8 cellular contexts compared by ENCODE assay signal in genomic region chr3:125052671-125053303, GRCh38. TPM values are rescaled to one million over a fixed set of nuclear protein-coding genes. Genes with fewer than 3 reads are reported as not detected.
DNase-seq lines count a peak whose midpoint lies in the region; FAIRE-seq and TF ChIP-seq lines count a peak whose summit lies in the region.

No MANE protein-coding gene starts in this region.

- H3K9me3 ChIP-seq in hepatocyte (ENCODE audit: low read depth): no peaks in the 10 kb centered on the region

- H3K27me3 Mint-ChIP-seq in activated CD4-positive, alpha-beta memory T cell treated with anti-CD3 and anti-CD28 coated beads for 36 hours: peaks cover 3% of the 10 kb centered on the region

- no peaks in the 10 kb centered on the region for H3K27me3 ChIP-seq in hepatocyte

- peak overlapping the region; percentile 75 for H3K27ac Mint-ChIP-seq in activated CD4-positive, alpha-beta memory T cell treated with anti-CD3 and anti-CD28 coated beads for 36 hours

- H3K9me3 Mint-ChIP-seq in activated CD4-positive, alpha-beta memory T cell treated with anti-CD3 and anti-CD28 coated beads for 36 hours: no peaks in the 10 kb centered on the region

- no peak for TF ChIP-seq CTCF in hepatocyte (IDR thresholded peaks at IDR 0.05; ENCODE audit: poor library complexity)

- no peak overlapping the region for H2AFZ ChIP-seq in hepatocyte

- H3K79me2 ChIP-seq in hepatocyte: peaks cover 44% of the 10 kb centered on the region

- no peaks in the 10 kb centered on the region for H3K36me3 ChIP-seq in hepatocyte (replicated peaks; ENCODE audit: insufficient read depth, low read depth)

- CTCF ChIA-PET in activated CD4-positive, alpha-beta memory T cell treated with anti-CD3 and anti-CD28 coated beads for 36 hours (lab: Charles Lee): interaction anchor here (0.6 to 2.3 kb wide), 8 partner anchors 9 to 439 kb away, joined by 3 to 8 read pairs (median 4); no protein-coding TSS in a partner anchor

- DNase-seq in A172 (ENCODE audit: low spot score) (peak; percentile 82), GM04503 (ENCODE audit: low read depth) (peak; percentile 95), hepatocyte (ENCODE audit: low spot score) (no peak), stromal cell of bone marrow (ENCODE audit: low read depth) (peak; percentile 68), CD1c-positive myeloid dendritic cell (ENCODE audit: extremely low spot score) (no peak), HTR-8/SVneo (ENCODE audit: insufficient read length, low spot score) (no peak), activated gamma-delta T cell (lab: John Stamatoyannopoulos, UW) (no peak)
- DNase-seq in activated CD4-positive, alpha-beta memory T cell treated with anti-CD3 and anti-CD28 coated beads for 36 hours: no peak

- peak overlapping the region; percentile 85 for H3K4me2 ChIP-seq in hepatocyte

- FAIRE-seq in HTR-8/SVneo (lab: Jason Lieb, UNC): no peak

- intact Hi-C loops in activated CD4-positive, alpha-beta memory T cell treated with anti-CD3 and anti-CD28 coated beads for 36 hours (cut with micrococcal nuclease): loop anchor here (1.0 to 10.0 kb wide), 5 partner anchors 17 to 182 kb away; no protein-coding TSS in a partner anchor

- H3K9me2 ChIP-seq in hepatocyte (replicated peaks; ENCODE audit: insufficient read depth): no peaks in the 10 kb centered on the region

- 50% methylated on average over 6 of the region's 6 CpGs for WGBS in hepatocyte (ENCODE audit: low lambda C conversion rate, missing lambda C conversion rate)

- peaks cover 50% of the 10 kb centered on the region for H3K4me1 Mint-ChIP-seq in activated CD4-positive, alpha-beta memory T cell treated with anti-CD3 and anti-CD28 coated beads for 36 hours (ENCODE audit: low read depth)

- POLR2A ChIA-PET in activated CD4-positive, alpha-beta memory T cell treated with anti-CD3 and anti-CD28 coated beads for 36 hours (lab: Charles Lee): interaction anchor here (1.0 kb wide), 1 partner anchor 53 kb away, joined by 4 read pairs; no protein-coding TSS in a partner anchor

- peak overlapping the region; percentile 57 for H3K27ac ChIP-seq in hepatocyte

- no peak overlapping the region for H3K4me3 ChIP-seq in hepatocyte

- H4K20me1 ChIP-seq in hepatocyte (ENCODE audit: insufficient read depth, poor library complexity, severe bottlenecking): peaks cover 9% of the 10 kb centered on the region

- no peaks in the 10 kb centered on the region for H3K36me3 Mint-ChIP-seq in activated CD4-positive, alpha-beta memory T cell treated with anti-CD3 and anti-CD28 coated beads for 36 hours

- peaks cover 29% of the 10 kb centered on the region for H3K4me1 ChIP-seq in hepatocyte (ENCODE audit: insufficient read depth)

- peak overlapping the region; percentile 60 for H3K4me3 Mint-ChIP-seq in activated CD4-positive, alpha-beta memory T cell treated with anti-CD3 and anti-CD28 coated beads for 36 hours

RNA-seq across cellular contexts. Expression of gene HEG1, which starts 3.0 kb away (rescaled TPM):
- total RNA-seq in A172 (2014; rRNA removed; shearing (Covaris generic)): 47.2 and 71.4 TPM in 2 replicates
- 1 to 10 TPM; 6.0 to 7.9 TPM for total RNA-seq in activated CD4-positive, alpha-beta memory T cell treated with anti-CD3 and anti-CD28 coated beads for 36 hours
- 25.1 and 27.2 TPM in 2 replicates for total RNA-seq in hepatocyte
- 22.5 and 27.3 TPM in 2 replicates for polyA plus RNA-seq in hepatocyte

Comparison
In these comparisons a context has a peak if more than half of its experiments do, and no peak if none do; other contexts are left out.
1. DNase-seq: peak in A172 (single experiment), GM04503 (single experiment) and stromal cell of bone marrow (single experiment); none in activated CD4-positive, alpha-beta memory T cell treated with anti-CD3 and anti-CD28 coated beads for 36 hours (single experiment), hepatocyte (single experiment), CD1c-positive myeloid dendritic cell (single experiment), HTR-8/SVneo (single experiment) and activated gamma-delta T cell (single experiment).